ENCODE assay signal across 14 cellular contexts in genomic region chr10:132392811-132393694, GRCh38. TPM values are rescaled to one million over a fixed set of nuclear protein-coding genes. Genes with fewer than 3 reads are reported as not detected.
DNase-seq lines count a peak whose midpoint lies in the region; ATAC-seq and TF ChIP-seq lines count a peak whose summit lies in the region.
"Had no signal": no experiment of that assay in that cellular context is flagged by ENCODE, and none has a peak within 500 bp of the region (broad histone marks: within the 10 kb centered on the region; RNA-seq: fewer than 3 reads in every experiment).

No MANE protein-coding gene starts in this region.

- H3K4me1 ChIP-seq in psoas muscle: peaks cover 18% of the 10 kb centered on the region

- H3K27me3 ChIP-seq in psoas muscle (ENCODE audit: insufficient read depth in 3 of 3, low read length in 2 of 3): no peaks in the 10 kb centered on the region
- H3K27me3 ChIP-seq: gastrocnemius medialis had no signal

- no peak overlapping the region for H3K4me3 ChIP-seq in psoas muscle
- H3K4me3 ChIP-seq: gastrocnemius medialis, K562 had no signal

- 79 to 80% (median 80%) methylated on average over 12 of the region's 12 CpGs for WGBS in psoas muscle, 3 donors

- no peaks in the 10 kb centered on the region for H3K9me3 ChIP-seq in psoas muscle
- H3K9me3 ChIP-seq: gastrocnemius medialis had no signal

- ATAC-seq in psoas muscle (no peak), GM21786 (IDR thresholded peaks at IDR 0.05; ENCODE audit: unreplicated experiment) (no peak)
- ATAC-seq: activated CD8-positive, alpha-beta T cell treated with anti-CD3 and anti-CD28 coated beads for 36 hours; gastrocnemius medialis; K562; left lobe of liver had no signal

- DNase-seq in EH (ENCODE audit: low read depth): peak; percentile 71
- peak; percentile 17 for DNase-seq in NCI-H226
- DNase-seq in fibroblast of peridontal ligament (ENCODE audit: extremely low read depth): peak; percentile 29
- peak; percentile 17 to 42 for DNase-seq in psoas muscle
- DNase-seq in NCI-H774 (lab: John Stamatoyannopoulos, UW): no peak
- no peak for DNase-seq in NOMO-1 (lab: John Stamatoyannopoulos, UW; ENCODE audit: unreplicated experiment in 2 of 2)
- DNase-seq in amygdala (lab: John Stamatoyannopoulos, UW): no peak
- DNase-seq: activated CD8-positive, alpha-beta T cell treated with anti-CD3 and anti-CD28 coated beads for 36 hours; activated naive CD4-positive, alpha-beta T cell treated with anti-CD3 and anti-CD28 coated beads, Interleukin-2, amount 10 ng/mL, durations not matched to agents 7 days and 5 days; H9 had no signal

- no peak for TF ChIP-seq CTCF in psoas muscle (IDR thresholded peaks at IDR 0.05)

- H3K36me3 ChIP-seq in psoas muscle (ENCODE audit: insufficient read depth in 1 of 2, low read depth in 1 of 2): no peaks in the 10 kb centered on the region
- H3K36me3 ChIP-seq: gastrocnemius medialis had no signal

- intact Hi-C loops in psoas muscle (cut with DNase I): loop anchor here (5.0 to 10.0 kb wide), 3 partner anchors 184 to 242 kb away; no protein-coding TSS in a partner anchor

- no peak overlapping the region for H3K27ac ChIP-seq in psoas muscle

RNA-seq across cellular contexts. Expression of gene PWWP2B, which starts 3.9 kb away (rescaled TPM):
- 10 to 100 TPM; 14.5 to 25.0 (median 21.9) TPM for total RNA-seq in psoas muscle
- polyA plus RNA-seq in psoas muscle: 10 to 100 TPM; 18.6 to 35.2 (median 23.4) TPM

Comparison
In these comparisons a context has a peak if more than half of its experiments do, and no peak if none do; other contexts are left out.
1. DNase-seq: peak in EH (single experiment), NCI-H226 (single experiment), fibroblast of peridontal ligament (single experiment) and psoas muscle (2 of 2); none in NCI-H774 (single experiment), NOMO-1 (0 of 2) and amygdala (0 of 56).